In the genomic region with DNA sequence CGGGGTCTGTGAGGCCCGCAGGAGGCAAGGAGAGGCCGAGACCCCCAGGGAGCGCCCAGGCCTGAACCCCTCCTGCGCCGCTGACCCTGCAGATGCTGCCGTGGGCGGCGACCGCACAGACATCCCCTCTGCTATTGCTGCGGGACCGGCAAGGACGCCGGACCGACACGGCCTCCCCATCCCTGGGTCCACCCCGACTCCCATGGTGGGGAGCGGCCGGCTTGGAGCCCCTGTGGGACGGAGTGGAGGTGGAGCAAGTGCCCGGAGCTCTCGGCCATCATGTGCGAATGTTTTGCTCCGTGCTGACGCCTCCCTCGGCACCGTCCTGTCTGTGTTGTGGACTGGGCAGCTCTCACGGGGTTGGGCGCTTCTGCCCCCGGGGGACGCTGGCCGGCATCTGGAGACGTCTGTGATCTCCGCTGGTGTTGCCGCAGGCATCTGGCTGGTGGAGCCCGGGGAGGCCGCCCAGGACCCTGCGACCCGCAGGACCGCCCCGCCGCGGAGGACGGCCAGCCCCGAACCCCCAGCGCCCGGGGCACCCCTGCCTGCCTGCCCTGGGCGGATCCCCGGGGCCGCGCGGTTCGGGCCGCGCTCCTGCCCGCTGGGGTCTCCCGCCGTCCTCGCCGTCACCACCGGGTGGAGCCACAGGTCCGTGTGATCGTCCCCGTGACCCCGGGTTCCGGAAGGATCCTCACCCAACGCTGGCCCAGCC, we compare ENCODE assay signal across 9 cellular contexts. TPM values are rescaled to one million over a fixed set of nuclear protein-coding genes. Genes with fewer than 3 reads are reported as not detected.
DNase-seq lines count a peak whose midpoint lies in the region; ATAC-seq and TF ChIP-seq lines count a peak whose summit lies in the region.
"Had no signal": no experiment of that assay in that cellular context is flagged by ENCODE, and none has a peak within 500 bp of the region (broad histone marks: within the 10 kb centered on the region; RNA-seq: fewer than 3 reads in every experiment).

No MANE protein-coding gene starts in this region.

- H3K79me2 ChIP-seq in trophoblast cell (ENCODE audit: control insufficient read depth, insufficient read depth, low read length, poor library complexity), result no peaks in the 10 kb centered on the region

- peak; percentile 88 for TF ChIP-seq CTCF in Calu3 (IDR thresholded peaks at IDR 0.05; ENCODE audit: unreplicated experiment)

- peaks cover 12% of the 10 kb centered on the region for H3K9me3 ChIP-seq in trophoblast cell (ENCODE audit: insufficient read depth, low read depth, low read length)

- H3K27ac Mint-ChIP-seq in Calu3 (ENCODE audit: unreplicated experiment), result no peak overlapping the region
- no peak overlapping the region for H3K27ac Mint-ChIP-seq in activated T-helper 1 cell treated with anti-CD3 and anti-CD28 coated beads, Interleukin-12 subunit alpha, Interleukin-12 subunit beta, Interleukin-2, Interleukin-4 antibody, amounts not matched to agents 30 ng/mL and 10 ng/mL and 1 ng/mL, durations not matched to agents 14 hours and 24 hours and 36 hours

- H3K27me3 Mint-ChIP-seq in Calu3 (ENCODE audit: unreplicated experiment), result peaks cover 56% of the 10 kb centered on the region
- H3K27me3 Mint-ChIP-seq in activated T-helper 1 cell treated with anti-CD3 and anti-CD28 coated beads, Interleukin-12 subunit alpha, Interleukin-12 subunit beta, Interleukin-2, Interleukin-4 antibody, amounts not matched to agents 30 ng/mL and 10 ng/mL and 1 ng/mL, durations not matched to agents 14 hours and 24 hours and 36 hours (ENCODE audit: insufficient read depth), result peaks cover 16% of the 10 kb centered on the region

- ATAC-seq in HG03025 (IDR thresholded peaks at IDR 0.05; ENCODE audit: low FRiP score, unreplicated experiment), result no peak

- no peak overlapping the region for H3K23ac ChIP-seq in trophoblast cell (ENCODE audit: low read length)

- H3K4me3 ChIP-seq in trophoblast cell (ENCODE audit: low read depth, low read length), result no peak overlapping the region

- H3K36me3 Mint-ChIP-seq in Calu3 (ENCODE audit: insufficient read depth, unreplicated experiment), result peaks cover 9% of the 10 kb centered on the region
- no peaks in the 10 kb centered on the region for H3K36me3 Mint-ChIP-seq in activated T-helper 1 cell treated with anti-CD3 and anti-CD28 coated beads, Interleukin-12 subunit alpha, Interleukin-12 subunit beta, Interleukin-2, Interleukin-4 antibody, amounts not matched to agents 30 ng/mL and 10 ng/mL and 1 ng/mL, durations not matched to agents 14 hours and 24 hours and 36 hours (ENCODE audit: low read depth)

- no peak overlapping the region for H2AK5ac ChIP-seq in trophoblast cell (ENCODE audit: low read length)

- H3K4me3 Mint-ChIP-seq in Calu3 (ENCODE audit: low read depth, unreplicated experiment), result no peak overlapping the region
- H3K4me3 Mint-ChIP-seq in activated T-helper 1 cell treated with anti-CD3 and anti-CD28 coated beads, Interleukin-12 subunit alpha, Interleukin-12 subunit beta, Interleukin-2, Interleukin-4 antibody, amounts not matched to agents 30 ng/mL and 10 ng/mL and 1 ng/mL, durations not matched to agents 14 hours and 24 hours and 36 hours, result no peak overlapping the region

- no CpG with 5 or more reads among the region's 67 CpGs for WGBS in trophoblast cell (ENCODE audit: extremely low coverage, insufficient coverage, insufficient read length)

- DNase-seq in Calu3 (peak; percentile 76), NCI-H345 (lab: John Stamatoyannopoulos, UW) (peak; percentile 51), germinal center (ENCODE audit: low spot score) (peak; percentile 49), trophoblast cell (peak in 1 of 2 donors; percentile 56), NCI-H510A (lab: John Stamatoyannopoulos, UW) (no peak), RKO (ENCODE audit: low spot score) (no peak)
- DNase-seq in activated T-helper 1 cell treated with anti-CD3 and anti-CD28 coated beads, Interleukin-12 subunit alpha, Interleukin-12 subunit beta, Interleukin-2, Interleukin-4 antibody, amounts not matched to agents 30 ng/mL and 10 ng/mL and 1 ng/mL, durations not matched to agents 14 hours and 24 hours and 36 hours (ENCODE audit: low spot score), result peak; percentile 21

- H3K18ac ChIP-seq in trophoblast cell (ENCODE audit: low read length), result no peak overlapping the region

- H3K9ac ChIP-seq in trophoblast cell (ENCODE audit: low read length), result no peak overlapping the region

- H3K27ac ChIP-seq in trophoblast cell (ENCODE audit: low read depth, low read length), result no peak overlapping the region

- no peak overlapping the region for H2BK5ac ChIP-seq in trophoblast cell (ENCODE audit: low read depth, low read length, poor library complexity)

- H4K12ac ChIP-seq in trophoblast cell (ENCODE audit: low read depth, low read length), result peak overlapping the region; percentile 27

- no peak overlapping the region for H2BK12ac ChIP-seq in trophoblast cell (ENCODE audit: low read length)

- no peaks in the 10 kb centered on the region for H3K9me3 Mint-ChIP-seq in Calu3 (ENCODE audit: low read depth, unreplicated experiment)
- no peaks in the 10 kb centered on the region for H3K9me3 Mint-ChIP-seq in activated T-helper 1 cell treated with anti-CD3 and anti-CD28 coated beads, Interleukin-12 subunit alpha, Interleukin-12 subunit beta, Interleukin-2, Interleukin-4 antibody, amounts not matched to agents 30 ng/mL and 10 ng/mL and 1 ng/mL, durations not matched to agents 14 hours and 24 hours and 36 hours

- CTCF ChIA-PET in Calu3 (lab: Charles Lee), result interaction anchor here (0.6 kb wide), 1 partner anchor 181 kb away, joined by 5 read pairs; no protein-coding TSS in a partner anchor

- peak overlapping the region; percentile 42 for H3K14ac ChIP-seq in trophoblast cell (ENCODE audit: low read length)

- no peaks in the 10 kb centered on the region for H3K36me3 ChIP-seq in trophoblast cell (ENCODE audit: control insufficient read depth in 1 of 2, insufficient read depth in 2 of 2, low read length in 2 of 2)

- intact Hi-C loops in Calu3 (cut with micrococcal nuclease; ENCODE audit: unreplicated experiment), result no loop called here
- intact Hi-C loops in activated T-helper 1 cell treated with anti-CD3 and anti-CD28 coated beads, Interleukin-12 subunit alpha, Interleukin-12 subunit beta, Interleukin-2, Interleukin-4 antibody, amounts not matched to agents 30 ng/mL and 10 ng/mL and 1 ng/mL, durations not matched to agents 14 hours and 24 hours and 36 hours (cut with micrococcal nuclease), result loop anchor here (5.0 kb wide), 1 partner anchor 244 kb away; no protein-coding TSS in a partner anchor

- no peak overlapping the region for H2BK120ac ChIP-seq in trophoblast cell (ENCODE audit: insufficient read depth, low read length, poor library complexity)

- H3K4me1 ChIP-seq in trophoblast cell (ENCODE audit: control insufficient read depth in 1 of 2, insufficient read depth in 2 of 2, low read length in 2 of 2), result peaks cover 7% of the 10 kb centered on the region in 2 experiments

- H2AFZ ChIP-seq in trophoblast cell (ENCODE audit: insufficient read depth, low read length, poor library complexity), result peak overlapping the region; percentile 1

- no peak overlapping the region for H3K4ac ChIP-seq in trophoblast cell (ENCODE audit: low read depth, low read length)

- H3K4me1 Mint-ChIP-seq in Calu3 (ENCODE audit: low read depth, unreplicated experiment), result no peaks in the 10 kb centered on the region
- H3K4me1 Mint-ChIP-seq in activated T-helper 1 cell treated with anti-CD3 and anti-CD28 coated beads, Interleukin-12 subunit alpha, Interleukin-12 subunit beta, Interleukin-2, Interleukin-4 antibody, amounts not matched to agents 30 ng/mL and 10 ng/mL and 1 ng/mL, durations not matched to agents 14 hours and 24 hours and 36 hours (ENCODE audit: low read depth), result peaks cover 4% of the 10 kb centered on the region

- H4K91ac ChIP-seq in trophoblast cell (ENCODE audit: low read depth, low read length), result no peak overlapping the region

- peak overlapping the region; percentile 60 for H3K4me2 ChIP-seq in trophoblast cell (ENCODE audit: low read length)

- no TSS peak for BruUV-seq in Calu3 (replicated peaks; lab: Mats Ljungman, UMichigan)

- H3K79me1 ChIP-seq in trophoblast cell (ENCODE audit: low read length), result no peaks in the 10 kb centered on the region

- peak overlapping the region; percentile 44 for H4K8ac ChIP-seq in trophoblast cell (ENCODE audit: low read depth, low read length)

- no peaks in the 10 kb centered on the region for H3K27me3 ChIP-seq in trophoblast cell (ENCODE audit: insufficient read depth, low read length)

RNA-seq across cellular contexts. Expression of a gene that starts 12.8 kb away (rescaled TPM):
- total RNA-seq in Calu3 (2022), result not detected in 2 replicates
- total RNA-seq in activated T-helper 1 cell treated with anti-CD3 and anti-CD28 coated beads, Interleukin-12 subunit alpha, Interleukin-12 subunit beta, Interleukin-2, Interleukin-4 antibody, amounts not matched to agents 30 ng/mL and 10 ng/mL and 1 ng/mL, durations not matched to agents 14 hours and 24 hours and 36 hours, result not detected in 2 replicates
- polyA plus RNA-seq in trophoblast cell (2013), result 0.24 and 0.26 TPM in 2 replicates
- total RNA-seq: M059J had no signal

RNA-seq across cellular contexts. Expression of a gene that starts 24.9 kb away (rescaled TPM):
- 154 and 173 TPM in 2 replicates for total RNA-seq in Calu3 (2022)
- total RNA-seq in activated T-helper 1 cell treated with anti-CD3 and anti-CD28 coated beads, Interleukin-12 subunit alpha, Interleukin-12 subunit beta, Interleukin-2, Interleukin-4 antibody, amounts not matched to agents 30 ng/mL and 10 ng/mL and 1 ng/mL, durations not matched to agents 14 hours and 24 hours and 36 hours, result 142 and 154 TPM in 2 replicates
- polyA plus RNA-seq in trophoblast cell (2013), result 63.1 and 65.0 TPM in 2 replicates

RNA-seq across cellular contexts. Expression of a gene that starts 25.2 kb away (rescaled TPM):
- 47.5 and 51.1 TPM in 2 replicates for total RNA-seq in Calu3 (2022)
- total RNA-seq in activated T-helper 1 cell treated with anti-CD3 and anti-CD28 coated beads, Interleukin-12 subunit alpha, Interleukin-12 subunit beta, Interleukin-2, Interleukin-4 antibody, amounts not matched to agents 30 ng/mL and 10 ng/mL and 1 ng/mL, durations not matched to agents 14 hours and 24 hours and 36 hours, result 49.4 and 49.9 TPM in 2 replicates
- polyA plus RNA-seq in trophoblast cell (2013), result 28.7 TPM in 2 replicates

RNA-seq across cellular contexts. Expression of a gene that starts 52.8 kb away (rescaled TPM):
- 3.4 and 8.9 TPM in 2 replicates for total RNA-seq in Calu3 (2022)
- total RNA-seq in activated T-helper 1 cell treated with anti-CD3 and anti-CD28 coated beads, Interleukin-12 subunit alpha, Interleukin-12 subunit beta, Interleukin-2, Interleukin-4 antibody, amounts not matched to agents 30 ng/mL and 10 ng/mL and 1 ng/mL, durations not matched to agents 14 hours and 24 hours and 36 hours, result not detected in 2 replicates
- polyA plus RNA-seq in trophoblast cell (2013), result 0.16 and 0.17 TPM in 2 replicates

Comparison
In these comparisons a context has a peak if more than half of its experiments do, and no peak if none do; other contexts are left out.
1. DNase-seq: peak in Calu3 (single experiment), NCI-H345 (single experiment), activated T-helper 1 cell treated with anti-CD3 and anti-CD28 coated beads, Interleukin-12 subunit alpha, Interleukin-12 subunit beta, Interleukin-2, Interleukin-4 antibody, amounts not matched to agents 30 ng/mL and 10 ng/mL and 1 ng/mL, durations not matched to agents 14 hours and 24 hours and 36 hours (single experiment) and germinal center (single experiment); none in NCI-H510A (single experiment) and RKO (single experiment).